10 cellular contexts compared by ENCODE assay signal in the genomic region with DNA sequence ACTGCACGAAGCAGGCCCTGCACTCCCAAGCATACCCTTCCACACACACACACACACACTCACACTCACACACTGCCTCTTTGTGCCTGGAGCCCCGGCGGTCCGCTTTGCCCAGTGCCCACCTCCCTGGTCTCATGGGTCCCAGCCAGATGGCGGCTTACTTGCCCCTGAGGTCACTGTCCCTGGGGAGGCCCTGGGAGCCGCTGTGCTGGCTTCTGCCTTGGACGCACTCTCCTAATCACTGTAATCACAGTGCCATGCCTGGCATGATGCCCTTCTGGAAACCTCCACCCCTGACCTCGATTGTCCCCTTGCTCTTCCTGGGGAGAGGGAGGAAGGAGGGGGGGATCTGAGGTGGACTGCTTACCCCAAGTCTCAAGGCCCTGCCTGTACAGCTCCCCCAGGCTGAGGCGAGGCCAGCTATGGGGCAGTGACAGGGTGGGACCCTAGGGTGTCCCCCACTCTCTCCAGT. TPM values are rescaled to one million over a fixed set of nuclear protein-coding genes. Genes with fewer than 3 reads are reported as not detected.
DNase-seq lines count a peak whose midpoint lies in the region; ATAC-seq, FAIRE-seq and TF ChIP-seq lines count a peak whose summit lies in the region.
"Had no signal": no experiment of that assay in that cellular context is flagged by ENCODE, and none has a peak within 500 bp of the region (broad histone marks: within the 10 kb centered on the region; RNA-seq: fewer than 3 reads in every experiment).

No MANE protein-coding gene starts in this region.

- peaks cover 24% of the 10 kb centered on the region for H3K4me1 ChIP-seq in IMR-90 (ENCODE audit: control insufficient read depth, insufficient read depth, low read length)
- H3K4me1 ChIP-seq in lung (ENCODE audit: control insufficient read depth in 2 of 2, insufficient read depth in 2 of 2, low read length in 2 of 2), result peaks cover 2 to 26% of the 10 kb centered on the region in 2 donors
- H3K4me1 ChIP-seq in transverse colon, result peaks cover 5 to 31% (median 25%) of the 10 kb centered on the region in 4 donors

- peak overlapping the region; percentile 94 for H4K91ac ChIP-seq in IMR-90 (ENCODE audit: insufficient read depth, low read depth, low read length)

- TF ChIP-seq EP300 in transverse colon (IDR thresholded peaks at IDR 0.05; ENCODE audit: low read depth), result no peak

- H3K18ac ChIP-seq in IMR-90 (ENCODE audit: low read depth, low read length), result peak overlapping the region; percentile 74

- peak overlapping the region; percentile 70 for H3K9ac ChIP-seq in IMR-90 (ENCODE audit: low read depth, low read length)

- peak overlapping the region; percentile 83 for H3K56ac ChIP-seq in IMR-90 (ENCODE audit: extremely low read depth, insufficient read depth, low read length)

- H3K27ac ChIP-seq in IMR-90 (ENCODE audit: insufficient read depth, low read length), result peak overlapping the region; percentile 97
- H3K27ac ChIP-seq in dorsolateral prefrontal cortex, result peak overlapping the region; percentile 66 to 98 (median 93)
- H3K27ac ChIP-seq in lung (ENCODE audit: low read depth in 1 of 2, low read length in 1 of 2), result peak overlapping the region; percentile 87 to 94
- peak overlapping the region; percentile 88 to 93 (median 90) for H3K27ac ChIP-seq in transverse colon

- peak overlapping the region; percentile 90 for H2BK15ac ChIP-seq in IMR-90 (ENCODE audit: low read depth, low read length)

- DNase-seq in IMR-90 (no peak), dorsolateral prefrontal cortex (peak in 8 of 10 donors; percentile 49 to 89 (median 74)), lung (ENCODE audit: low spot score) (no peak), transverse colon (no peak), RCC 7860 (ENCODE audit: low spot score) (no peak), NCI-H2196 (lab: John Stamatoyannopoulos, UW; ENCODE audit: unreplicated experiment) (no peak), NCI-H187 (lab: John Stamatoyannopoulos, UW) (no peak), NCI-H2029 (lab: John Stamatoyannopoulos, UW) (no peak)
- DNase-seq: MM.1S had no signal

- POLR2A ChIA-PET in IMR-90 (lab: Charles Lee; ENCODE audit: unreplicated experiment), result no interaction called here

- peak overlapping the region; percentile 41 to 94 for H4K8ac ChIP-seq in IMR-90 (ENCODE audit: low read depth in 2 of 2, low read length in 2 of 2)

- H3K27me3 ChIP-seq in IMR-90 (ENCODE audit: control insufficient read depth, insufficient read depth, low read length) (no peaks in the 10 kb centered on the region), dorsolateral prefrontal cortex (no peaks in the 10 kb centered on the region), lung (ENCODE audit: control insufficient read depth, insufficient read depth) (no peaks in the 10 kb centered on the region), transverse colon (no peaks in the 10 kb centered on the region)

- H2AK5ac ChIP-seq in IMR-90 (ENCODE audit: low read depth, low read length), result peak overlapping the region; percentile 100

- H3K4me2 ChIP-seq in IMR-90 (ENCODE audit: low read depth, low read length), result peak overlapping the region; percentile 68

- no peak overlapping the region for H3K4me3 ChIP-seq in IMR-90 (ENCODE audit: insufficient read depth, low read depth, low read length)
- peak overlapping the region in 58 of 59 donors; percentile 25 to 67 (median 54) for H3K4me3 ChIP-seq in dorsolateral prefrontal cortex
- H3K4me3 ChIP-seq in lung, result no peak overlapping the region
- peak overlapping the region in 2 of 4 donors; percentile 34 to 41 for H3K4me3 ChIP-seq in transverse colon

- peak overlapping the region; percentile 70 for H4K5ac ChIP-seq in IMR-90 (ENCODE audit: low read depth, low read length)

- ATAC-seq in IMR-90 (ENCODE audit: low read depth) (peak; percentile 36), lung (ENCODE audit: insufficient read depth, low FRiP score) (peak; percentile 12)

- in situ Hi-C loops in IMR-90 (cut with MboI; ENCODE audit: low sequenced_read_pairs) (no loop called here), transverse colon (cut with MboI; ENCODE audit: low pct_ligation_motif_present in 1 of 4, low pct_unique_long_range_greater_than_20kb in 1 of 4, low sequenced_read_pairs in 3 of 4) (no loop called here)

- TF ChIP-seq RAD21 in IMR-90 (IDR thresholded peaks at IDR 0.05; ENCODE audit: low read length), result no peak

- WGBS in IMR-90 (ENCODE audit: extremely low coverage in 2 of 2, insufficient read length in 1 of 2), 2 experiments, result 56% methylated on average over 1 of the region's 9 CpGs; no CpG with 5 or more reads in 1 of the 2 experiments
- WGBS in lung, 2 donors, result 41 to 70% methylated on average over 9 of the region's 9 CpGs
- 54 to 60% methylated on average over 1 to 9 of the region's 9 CpGs for WGBS in transverse colon (ENCODE audit: low coverage in 1 of 2), 2 donors

- H2BK20ac ChIP-seq in IMR-90 (ENCODE audit: low read depth, low read length), result peak overlapping the region; percentile 83

- dilution Hi-C loops in IMR-90 (cut with HindIII; ENCODE audit: low sequenced_read_pairs, unreplicated experiment), result no loop called here

- peak overlapping the region; percentile 92 for H2BK120ac ChIP-seq in IMR-90 (ENCODE audit: low read depth, low read length)

- no peak for TF ChIP-seq POLR2A in IMR-90 (IDR thresholded peaks at IDR 0.05; ENCODE audit: low read depth, low read length)
- TF ChIP-seq POLR2A in transverse colon (IDR thresholded peaks at IDR 0.05), result no peak

- CTCF ChIA-PET in IMR-90 (lab: Yijun Ruan, JAX), result interaction anchor here (1.9 kb wide), 1 partner anchor 8 kb away, joined by 6 read pairs; no protein-coding TSS in a partner anchor

- H3K9me1 ChIP-seq in IMR-90 (ENCODE audit: insufficient read depth, low read length), result peaks cover 29% of the 10 kb centered on the region

- peak overlapping the region; percentile 98 for H2AK9ac ChIP-seq in IMR-90 (replicated peaks; ENCODE audit: low read depth, low read length, poor library complexity)

- peaks cover 32 to 87% of the 10 kb centered on the region in 2 experiments; a peak in 3 of 4 replicates for H3K79me1 ChIP-seq in IMR-90 (ENCODE audit: low read depth in 1 of 2, low read length in 2 of 2)

- no peak for FAIRE-seq in RCC 7860 (lab: Jason Lieb, UNC)
- FAIRE-seq: urothelium cell line had no signal

- peak overlapping the region; percentile 94 for H3K14ac ChIP-seq in IMR-90 (replicated peaks; ENCODE audit: low read depth, low read length)

- H3K4ac ChIP-seq in IMR-90 (ENCODE audit: low read depth, low read length), result peak overlapping the region; percentile 96

- intact Hi-C loops in IMR-90 (cut with micrococcal nuclease) (loop anchor here (2.0 kb wide), 1 partner anchor 13 kb away; no protein-coding TSS in a partner anchor), dorsolateral prefrontal cortex (cut with DNase I) (loop anchor here in 1 of 2 donors (1.0 kb wide), 1 partner anchor 10 kb away; no protein-coding TSS in a partner anchor), transverse colon (cut with DNase I; ENCODE audit: low total_unique reads) (no loop called here)

- no TSS peak for BruUV-seq in IMR-90 (replicated peaks; lab: Mats Ljungman, UMichigan)

- no peak for TF ChIP-seq CTCF in IMR-90 (conservative IDR thresholded peaks at IDR 0.05; ENCODE audit: low read depth, low read length)
- TF ChIP-seq CTCF in dorsolateral prefrontal cortex (IDR thresholded peaks at IDR 0.05 in 54 of 56, conservative IDR thresholded peaks at IDR 0.05 in 2 of 56; ENCODE audit: low read depth in 1 of 56, partially characterized antibody in 56 of 56), result peak in 1 of 56 donors; percentile 5
- no peak for TF ChIP-seq CTCF in lung (IDR thresholded peaks at IDR 0.05; ENCODE audit: control extremely low read depth, extremely low read depth)
- no peak for TF ChIP-seq CTCF in transverse colon (IDR thresholded peaks at IDR 0.05)

- H3K23ac ChIP-seq in IMR-90 (ENCODE audit: low read depth, low read length), result peak overlapping the region; percentile 86

- H2BK5ac ChIP-seq in IMR-90 (ENCODE audit: low read depth, low read length, poor library complexity, severe bottlenecking), result peak overlapping the region; percentile 98

- no peaks in the 10 kb centered on the region for H3K9me3 ChIP-seq in IMR-90 (ENCODE audit: control insufficient read depth, insufficient read depth, low read length)
- peaks cover 0 to 2% of the 10 kb centered on the region in 2 donors for H3K9me3 ChIP-seq in lung (ENCODE audit: control insufficient read depth in 2 of 2, insufficient read depth in 1 of 2, low read length in 1 of 2)
- no peaks in the 10 kb centered on the region for H3K9me3 ChIP-seq in transverse colon

- H3K36me3 ChIP-seq in IMR-90 (ENCODE audit: control insufficient read depth, insufficient read depth, low read length) (peaks cover 71% of the 10 kb centered on the region), lung (ENCODE audit: control insufficient read depth in 2 of 2, insufficient read depth in 2 of 2, low read length in 2 of 2) (peaks cover 7 to 32% of the 10 kb centered on the region in 2 donors), transverse colon (no peaks in the 10 kb centered on the region)

- peak overlapping the region; percentile 79 for H2AFZ ChIP-seq in IMR-90 (replicated peaks; ENCODE audit: low read length, poor library complexity)

- H4K20me1 ChIP-seq in IMR-90 (ENCODE audit: insufficient read depth, low read length), result peaks cover 69% of the 10 kb centered on the region

TF ChIP-seq in IMR-90, 13 proteins besides CTCF, POLR2A, EP300 and RAD21 (continues in another document):
- no peak for TF ChIP-seq MAZ (IDR thresholded peaks at IDR 0.05; ENCODE audit: borderline replicate concordance, low read depth, low read length)
- TF ChIP-seq BHLHE40 (IDR thresholded peaks at IDR 0.05; ENCODE audit: low read depth, low read length), result no peak
- TF ChIP-seq CHD1 (IDR thresholded peaks at IDR 0.05; ENCODE audit: low read depth, low read length), result no peak
- no peak for TF ChIP-seq SMC3 (IDR thresholded peaks at IDR 0.05; ENCODE audit: low read depth, low read length)
- no peak for TF ChIP-seq CEBPB (IDR thresholded peaks at IDR 0.05; ENCODE audit: low read depth, low read length)
- TF ChIP-seq MAFK (IDR thresholded peaks at IDR 0.05; ENCODE audit: low read depth, low read length), result no peak
- TF ChIP-seq, protein P1, sequence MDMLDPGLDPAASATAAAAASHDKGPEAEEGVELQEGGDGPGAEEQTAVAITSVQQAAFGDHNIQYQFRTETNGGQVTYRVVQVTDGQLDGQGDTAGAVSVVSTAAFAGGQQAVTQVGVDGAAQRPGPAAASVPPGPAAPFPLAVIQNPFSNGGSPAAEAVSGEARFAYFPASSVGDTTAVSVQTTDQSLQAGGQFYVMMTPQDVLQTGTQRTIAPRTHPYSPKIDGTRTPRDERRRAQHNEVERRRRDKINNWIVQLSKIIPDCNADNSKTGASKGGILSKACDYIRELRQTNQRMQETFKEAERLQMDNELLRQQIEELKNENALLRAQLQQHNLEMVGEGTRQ (IDR thresholded peaks at IDR 0.05; ENCODE audit: low read depth, low read length), result no peak

RNA-seq across cellular contexts. Expression of a gene that starts 36.0 kb away (rescaled TPM):
- total RNA-seq in IMR-90 (2012; rRNA removed) (9.3 and 17.8 TPM in 2 replicates), dorsolateral prefrontal cortex (100 to 1,000 TPM in 109 of 120 experiments, 10 to 100 TPM in 11; 93.2 to 496 (median 159) TPM), lung (10 to 100 TPM; 59.2 to 91.7 TPM), transverse colon (10 to 100 TPM in 3 of 4 donors, 1 to 10 TPM in 1; 4.5 to 21.7 (median 17.0) TPM)
- polyA plus RNA-seq in IMR-90 (2012; rRNA removed) (42.7 and 43.3 TPM in 2 replicates), lung (10 to 100 TPM; 18.3 to 19.2 TPM)
- polyA plus RNA-seq in IMR-90 (2012; cell fraction: cytosol; rRNA removed), result 30.0 and 40.5 TPM in 2 replicates
- 56.1 and 68.3 TPM in 2 replicates for polyA plus RNA-seq in IMR-90 (2012; cell fraction: nucleus; rRNA removed; ENCODE audit: low replicate concordance)

Comparison
In these comparisons a context has a peak if more than half of its experiments do, and no peak if none do; other contexts are left out.
1. DNase-seq: peak in dorsolateral prefrontal cortex (8 of 10); none in IMR-90 (single experiment), lung (single experiment), transverse colon (single experiment), RCC 7860 (single experiment), NCI-H2196 (single experiment), NCI-H187 (0 of 2) and NCI-H2029 (single experiment).
2. H3K4me3 ChIP-seq: peak in dorsolateral prefrontal cortex (58 of 59); none in IMR-90 (single experiment) and lung (single experiment).
3. Peak in every context shown above with its lines, with median percentiles within 50 percentile points of each other: H3K27ac ChIP-seq.